Comparison of ENCODE assay signal across 9 cellular contexts in genomic region chr18:52903858-52904257, GRCh38.
DNase-seq lines count a peak whose midpoint lies in the region; ATAC-seq, FAIRE-seq and TF ChIP-seq lines count a peak whose summit lies in the region.
"Had no signal": no experiment of that assay in that cellular context is flagged by ENCODE, and none has a peak within 500 bp of the region (broad histone marks: within the 10 kb centered on the region; RNA-seq: fewer than 3 reads in every experiment).

No MANE protein-coding gene starts in this region.

- no peaks in the 10 kb centered on the region for H3K4me1 ChIP-seq in A549
- no peaks in the 10 kb centered on the region for H3K4me1 ChIP-seq in pancreas
- no peaks in the 10 kb centered on the region for H3K4me1 ChIP-seq in spleen

- no peaks in the 10 kb centered on the region for H3K36me3 ChIP-seq in pancreas
- H3K36me3 ChIP-seq in spleen, result no peaks in the 10 kb centered on the region
- H3K36me3 ChIP-seq: ovary had no signal

- peak; percentile 36 to 56; a peak in 4 of 5 replicates for TF ChIP-seq RAD21 in A549 (conservative IDR thresholded peaks at IDR 0.05 in 1 of 2, IDR thresholded peaks at IDR 0.05 in 1 of 2)

- no peak overlapping the region for H3K4me2 ChIP-seq in A549

- 8% methylated on average over 3 of the region's 3 CpGs for WGBS in A549 (ENCODE audit: missing lambda C conversion rate)
- 15 to 16% methylated on average over 3 of the region's 3 CpGs for WGBS in pancreas, 2 donors
- WGBS in spleen, 5 donors, result 17 to 29% (median 21%) methylated on average over 3 of the region's 3 CpGs

- ATAC-seq in A549 (peak in 1 of 2 experiments; percentile 71; a peak in 2 of 6 replicates), pancreas (peak in 3 of 4 donors; percentile 71 to 85 (median 79))

- TF ChIP-seq EP300 in A549 (IDR thresholded peaks at IDR 0.05), result no peak

- no peak for FAIRE-seq in A549 (lab: Jason Lieb, UNC)
- peak; percentile 34 for FAIRE-seq in pancreas (lab: Jason Lieb, UNC)
- no peak for FAIRE-seq in GM19239 (lab: Jason Lieb, UNC)

- POLR2A ChIA-PET in A549 (lab: Yijun Ruan, JAX), result no interaction called here

- peak; percentile 2 to 26 for DNase-seq in A549 (ENCODE audit: low read depth in 1 of 2, low spot score in 1 of 2)
- peak; percentile 48 for DNase-seq in NCI-H446 treated with DMSO at 0.1 percent for 48 hours (lab: John Stamatoyannopoulos, UW)
- peak; percentile 47 for DNase-seq in cerebellar cortex (ENCODE audit: low spot score)
- peak in 5 of 6 donors; percentile 15 to 74 (median 41) for DNase-seq in pancreas
- no peak for DNase-seq in spleen
- DNase-seq in GM19239 (ENCODE audit: insufficient read length, low spot score), result no peak
- DNase-seq in activated T-cell treated with anti-CD3 and anti-CD28 coated beads, Interleukin-2, amount 50 U/mL, for 1 hour, result no peak

- H3K4me3 ChIP-seq in A549 (no peak overlapping the region), pancreas (no peak overlapping the region), spleen (no peak overlapping the region)
- H3K4me3 ChIP-seq: ovary had no signal

- TF ChIP-seq CTCF in A549 (IDR thresholded peaks at IDR 0.05) (peak; percentile 38), GM12873 (IDR thresholded peaks at IDR 0.05; ENCODE audit: insufficient read depth, low read depth, low read length, missing control alignments) (peak; percentile 52), pancreas (IDR thresholded peaks at IDR 0.05) (peak; percentile 28 to 62 (median 52)), spleen (IDR thresholded peaks at IDR 0.05 in 8 of 11, conservative IDR thresholded peaks at IDR 0.05 in 3 of 11) (peak in 3 of 11 experiments; percentile 8 to 35 (median 22))

- TF ChIP-seq POLR2A in A549 (IDR thresholded peaks at IDR 0.05; ENCODE audit: low read length) (no peak), spleen (IDR thresholded peaks at IDR 0.05) (no peak)

- CTCF ChIA-PET in A549 (lab: Yijun Ruan, JAX), result interaction anchor here (1.6 kb wide), 1 partner anchor 1235 kb away, joined by 4 read pairs; no protein-coding TSS in a partner anchor

- H3K9me3 ChIP-seq in A549 (no peaks in the 10 kb centered on the region), pancreas (no peaks in the 10 kb centered on the region), spleen (no peaks in the 10 kb centered on the region)
- H3K9me3 ChIP-seq: ovary had no signal

- H3K27me3 ChIP-seq in pancreas (no peaks in the 10 kb centered on the region), spleen (replicated peaks in 1 of 7) (no peaks in the 10 kb centered on the region)
- H3K27me3 ChIP-seq: ovary had no signal

- no peak overlapping the region for H3K27ac ChIP-seq in A549
- no peak overlapping the region for H3K27ac ChIP-seq in pancreas
- H3K27ac ChIP-seq in spleen, result no peak overlapping the region
- H3K27ac ChIP-seq: ovary had no signal

- intact Hi-C loops in pancreas (cut with DNase I) (no loop called here), spleen (cut with DNase I; ENCODE audit: low total_unique reads) (no loop called here)

TF ChIP-seq in A549, 52 proteins besides CTCF, POLR2A, EP300 and RAD21:
- TF ChIP-seq CBX8 (IDR thresholded peaks at IDR 0.05) (no peak), TFCP2L1 (CRISPR knock-in tag; IDR thresholded peaks at IDR 0.05) (no peak), PHF8 (IDR thresholded peaks at IDR 0.05; ENCODE audit: borderline replicate concordance, low read depth) (no peak), FOXS1 (CRISPR knock-in tag; IDR thresholded peaks at IDR 0.05) (no peak), EHMT2 (IDR thresholded peaks at IDR 0.05; ENCODE audit: low read depth) (no peak)

Comparison
In these comparisons a context has a peak if more than half of its experiments do, and no peak if none do; other contexts are left out.
1. DNase-seq: peak in A549 (2 of 2), NCI-H446 treated with DMSO at 0.1 percent for 48 hours (single experiment), cerebellar cortex (single experiment) and pancreas (5 of 6); none in spleen (single experiment), GM19239 (single experiment) and activated T-cell treated with anti-CD3 and anti-CD28 coated beads, Interleukin-2, amount 50 U/mL, for 1 hour (single experiment).